In genomic region chr4:40331092-40331824, GRCh38 we compare ENCODE assay signal across 19 cellular contexts. TPM values are rescaled to one million over a fixed set of nuclear protein-coding genes. Genes with fewer than 3 reads are reported as not detected.
"Had no signal": no experiment of that assay in that cellular context is flagged by ENCODE, and none has a peak within 500 bp of the region (broad histone marks: within the 10 kb centered on the region; RNA-seq: fewer than 3 reads in every experiment).

No MANE protein-coding gene starts in this region.

- DNase-seq: activated CD4-positive, CD25-positive, alpha-beta regulatory T cell treated with anti-CD3 and anti-CD28 coated beads, Interleukin-2, amount 50 U/mL, for 72 hours; activated effector memory CD4-positive, alpha-beta T cell treated with Interleukin-2 at 50 U/mL for 16 hours; activated naive CD4-positive, alpha-beta T cell treated with anti-CD3 and anti-CD28 coated beads, Interleukin-2, amount 50 U/mL, for 16 hours; dorsolateral prefrontal cortex; erythroblast; hippocampal formation; kidney; ovary; stimulated activated CD4-positive, alpha-beta T cell treated with anti-CD3 and anti-CD28 coated beads, Interleukin-12 subunit alpha, Interleukin-12 subunit beta, amount 100 ng/mL, for 4 hours; stimulated activated CD4-positive, alpha-beta T cell treated with anti-CD3 and anti-CD28 coated beads, Interleukin-2, amount 100 ng/mL, for 24 hours; T-cell; T-helper 9 cell; uterus had no signal

- H3K27ac Mint-ChIP-seq: mesothelial cell of epicardium, T-cell had no signal

- ATAC-seq: stimulated activated memory B cell treated with anti-CD40 and anti-IgM and Interleukin-4, amounts not matched to agents 10 μg/mL and 1 μg/mL and 100 μg/mL, for 72 hours; T-cell had no signal

- H3K4me1 ChIP-seq: tibial nerve, uterus had no signal

- H3K36me3 ChIP-seq: cardiac muscle cell, ovary, tibial nerve, uterus had no signal

- H3K4me1 Mint-ChIP-seq: stimulated activated memory B cell treated with anti-CD40 and anti-IgM and Interleukin-4, amounts not matched to agents 10 μg/mL and 1 μg/mL and 100 μg/mL, for 72 hours had no signal

- H3K4me3 ChIP-seq: cardiac muscle cell, dorsolateral prefrontal cortex, ovary, tibial nerve, uterus had no signal

- H3K36me3 Mint-ChIP-seq: mesothelial cell of epicardium; stimulated activated memory B cell treated with anti-CD40 and anti-IgM and Interleukin-4, amounts not matched to agents 10 μg/mL and 1 μg/mL and 100 μg/mL, for 72 hours; T-cell had no signal

- FAIRE-seq: kidney had no signal

- H3K27ac ChIP-seq: cardiac muscle cell, dorsolateral prefrontal cortex, ovary, tibial nerve, uterus had no signal

- H3K9me3 ChIP-seq: ovary, tibial nerve, uterus had no signal

- H3K27me3 ChIP-seq: cardiac muscle cell, ovary, uterus had no signal

- H3K4me3 Mint-ChIP-seq: mesothelial cell of epicardium; stimulated activated memory B cell treated with anti-CD40 and anti-IgM and Interleukin-4, amounts not matched to agents 10 μg/mL and 1 μg/mL and 100 μg/mL, for 72 hours; T-cell had no signal

- H3K9me3 Mint-ChIP-seq: mesothelial cell of epicardium; stimulated activated memory B cell treated with anti-CD40 and anti-IgM and Interleukin-4, amounts not matched to agents 10 μg/mL and 1 μg/mL and 100 μg/mL, for 72 hours; T-cell had no signal

RNA-seq across cellular contexts. Expression of gene CHRNA9, which starts 3.9 kb away (rescaled TPM):
- total RNA-seq: cardiac muscle cell, glomerular endothelial cell, kidney, mesothelial cell of epicardium, tibial nerve, uterus had no signal
- polyA plus RNA-seq: adipose tissue, cardiac muscle cell, ovary had no signal
